8 cellular contexts compared by ENCODE assay signal in the genomic region with DNA sequence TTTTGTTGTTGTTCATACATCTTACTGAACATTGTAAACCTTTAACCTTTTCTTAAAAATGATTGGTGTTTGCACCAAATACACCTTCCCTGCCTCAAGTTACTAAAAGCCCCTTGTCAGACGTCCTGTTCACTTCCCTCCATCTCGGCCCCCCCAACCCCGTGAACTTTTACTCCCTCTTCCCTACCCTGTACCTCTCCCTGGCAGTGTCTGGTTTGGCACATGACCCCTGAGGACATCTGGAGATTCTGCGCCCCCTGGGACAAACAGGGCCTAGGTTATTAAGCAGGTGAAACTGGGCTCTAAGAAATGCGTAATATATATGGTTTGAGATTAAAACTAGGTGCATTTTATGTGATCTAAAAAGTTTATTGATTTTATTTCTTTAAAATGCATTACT. TPM values are rescaled to one million over a fixed set of nuclear protein-coding genes. Genes with fewer than 3 reads are reported as not detected.
DNase-seq lines count a peak whose midpoint lies in the region; ATAC-seq and TF ChIP-seq lines count a peak whose summit lies in the region.

No MANE protein-coding gene starts in this region.

- H3K4me1 ChIP-seq in A673 (ENCODE audit: insufficient read depth, low read length, poor library complexity, severe bottlenecking) = peaks cover 7% of the 10 kb centered on the region
- H3K4me1 ChIP-seq in HUES6 (ENCODE audit: control insufficient read depth, insufficient read depth, low read length) = peaks cover 15% of the 10 kb centered on the region
- no peaks in the 10 kb centered on the region for H3K4me1 ChIP-seq in breast epithelium
- H3K4me1 ChIP-seq in mucosa of stomach (ENCODE audit: control insufficient read depth, insufficient read depth, low read length) = peaks cover 25% of the 10 kb centered on the region
- peaks cover 4 to 11% of the 10 kb centered on the region in 2 donors for H3K4me1 ChIP-seq in neuronal stem cell (ENCODE audit: control insufficient read depth in 2 of 2, insufficient read depth in 1 of 2, low read depth in 1 of 2, low read length in 2 of 2)

- intact Hi-C loops in A673 (cut with micrococcal nuclease; ENCODE audit: unreplicated experiment) = no loop called here
- intact Hi-C loops in breast epithelium (cut with DNase I; ENCODE audit: low total_unique reads) = no loop called here

- H3K4me3 ChIP-seq in A673 (ENCODE audit: low read depth, low read length, poor library complexity, severe bottlenecking) (peak overlapping the region; percentile 93), HUES6 (ENCODE audit: low read depth, low read length) (peak overlapping the region; percentile 80), breast epithelium (peak overlapping the region; percentile 67 to 98 (median 83)), mucosa of stomach (ENCODE audit: low read length) (peak overlapping the region; percentile 47), neuronal stem cell (ENCODE audit: low read length in 2 of 2) (peak overlapping the region in 1 of 2 donors; percentile 84)

- TF ChIP-seq CTCF in A673 (conservative IDR thresholded peaks at IDR 0.05; ENCODE audit: low read depth, low read length) (no peak), breast epithelium (IDR thresholded peaks at IDR 0.05) (no peak)

- no peak overlapping the region for H3K4ac ChIP-seq in neuronal stem cell (ENCODE audit: low read length)

- no CpG with 5 or more reads among the region's 5 CpGs for WGBS in neuronal stem cell (ENCODE audit: extremely low coverage in 2 of 2, insufficient read length in 2 of 2, insufficient replicate concordance in 1 of 2), 2 donors

- DNase-seq in A673 (ENCODE audit: low spot score) (no peak), breast epithelium (ENCODE audit: low spot score in 2 of 2) (no peak), 8988T (no peak), MV-4-11 (lab: John Stamatoyannopoulos, UW) (no peak), neuronal stem cell (ENCODE audit: low spot score) (no peak)

- H3K14ac ChIP-seq in neuronal stem cell (ENCODE audit: low read length) = no peak overlapping the region

- CTCF ChIA-PET in A673 (lab: Charles Lee) = no interaction called here

- H3K9ac ChIP-seq in HUES6 (ENCODE audit: low read length) (no peak overlapping the region), mucosa of stomach (ENCODE audit: low read length) (peak overlapping the region; percentile 92), neuronal stem cell (ENCODE audit: low read depth, low read length, poor library complexity) (no peak overlapping the region)

- POLR2A ChIA-PET in A673 (lab: Charles Lee; ENCODE audit: low non-redundant PET) = no interaction called here

- no peak overlapping the region for H2AK5ac ChIP-seq in neuronal stem cell (ENCODE audit: low read depth, low read length)

- H3K27me3 ChIP-seq in A673 (replicated peaks; ENCODE audit: insufficient read depth, low read depth, low read length, poor library complexity) (peaks cover 15% of the 10 kb centered on the region), HUES6 (ENCODE audit: control insufficient read depth, insufficient read depth, low read length) (peaks cover 16% of the 10 kb centered on the region), breast epithelium (no peaks in the 10 kb centered on the region), mucosa of stomach (ENCODE audit: control insufficient read depth, insufficient read depth, low read length) (peaks cover 13% of the 10 kb centered on the region), neuronal stem cell (ENCODE audit: control insufficient read depth in 3 of 3, insufficient read depth in 3 of 3, low read depth in 1 of 3, low read length in 3 of 3) (peaks cover 0 to 18% (median 16%) of the 10 kb centered on the region in 3 experiments)

- H2BK5ac ChIP-seq in neuronal stem cell (ENCODE audit: low read length) = no peak overlapping the region

- no peak overlapping the region for H3K18ac ChIP-seq in neuronal stem cell (ENCODE audit: low read length)

- no peak overlapping the region for H2AFZ ChIP-seq in neuronal stem cell (ENCODE audit: low read length)

- ATAC-seq in GM19351 (IDR thresholded peaks at IDR 0.05; ENCODE audit: unreplicated experiment) = no peak

- H3K4me2 ChIP-seq in neuronal stem cell (ENCODE audit: insufficient read depth, low read length, poor library complexity, severe bottlenecking) = no peak overlapping the region

- peaks cover 5% of the 10 kb centered on the region for H3K79me1 ChIP-seq in neuronal stem cell (ENCODE audit: low read depth, low read length)

- H2BK120ac ChIP-seq in neuronal stem cell (ENCODE audit: low read depth, low read length) = no peak overlapping the region

- no peak overlapping the region for H2BK12ac ChIP-seq in neuronal stem cell (ENCODE audit: low read length)

- no peak overlapping the region for H3K27ac ChIP-seq in A673 (ENCODE audit: low read depth, low read length, poor library complexity, severe bottlenecking)
- no peak overlapping the region; the same call in 1 of the 2 replicates for H3K27ac ChIP-seq in HUES6 (ENCODE audit: low read depth, low read length)
- H3K27ac ChIP-seq in breast epithelium = no peak overlapping the region
- no peak overlapping the region for H3K27ac ChIP-seq in neuronal stem cell (replicated peaks; ENCODE audit: low read length)

- no peak overlapping the region for H2BK15ac ChIP-seq in neuronal stem cell (ENCODE audit: low read length)

- H3K36me3 ChIP-seq in A673 (ENCODE audit: insufficient read depth, low read length, poor library complexity, severe bottlenecking) = peaks cover 19% of the 10 kb centered on the region
- peaks cover 15% of the 10 kb centered on the region for H3K36me3 ChIP-seq in HUES6 (ENCODE audit: control insufficient read depth, insufficient read depth, low read length)
- no peaks in the 10 kb centered on the region for H3K36me3 ChIP-seq in breast epithelium
- no peaks in the 10 kb centered on the region for H3K36me3 ChIP-seq in mucosa of stomach (ENCODE audit: control insufficient read depth, insufficient read depth, low read length)
- peaks cover 9 to 34% of the 10 kb centered on the region in 2 donors for H3K36me3 ChIP-seq in neuronal stem cell (replicated peaks in 1 of 2; ENCODE audit: control insufficient read depth in 2 of 2, insufficient read depth in 2 of 2, low read length in 2 of 2)

- H3K9me3 ChIP-seq in A673 (ENCODE audit: low read depth, low read length, poor library complexity, severe bottlenecking) (no peaks in the 10 kb centered on the region), HUES6 (ENCODE audit: control insufficient read depth, insufficient read depth, low read depth, low read length) (no peaks in the 10 kb centered on the region), breast epithelium (no peaks in the 10 kb centered on the region), mucosa of stomach (ENCODE audit: control insufficient read depth, low read length) (no peaks in the 10 kb centered on the region), neuronal stem cell (replicated peaks in 1 of 2; ENCODE audit: control insufficient read depth in 2 of 2, insufficient read depth in 1 of 2, low read depth in 1 of 2, low read length in 2 of 2) (no peaks in the 10 kb centered on the region)

- TF ChIP-seq POLR2A in breast epithelium (IDR thresholded peaks at IDR 0.05) = no peak

- H4K91ac ChIP-seq in neuronal stem cell (ENCODE audit: low read depth, low read length, poor library complexity) = no peak overlapping the region

- TSS peak; percentile 55 for BruUV-seq in A673 (replicated peaks; lab: Mats Ljungman, UMichigan)

- no peak overlapping the region for H4K8ac ChIP-seq in neuronal stem cell (ENCODE audit: low read depth, low read length)

- no peak overlapping the region for H3K23ac ChIP-seq in neuronal stem cell (ENCODE audit: low read depth, low read length, poor library complexity)

RNA-seq across cellular contexts. Expression of a gene that starts 1.4 kb away (rescaled TPM):
- total RNA-seq in A673 (2021) (48.4 and 49.1 TPM in 2 replicates), breast epithelium (10 to 100 TPM; 33.0 to 51.8 (median 44.1) TPM)
- polyA plus RNA-seq in neuronal stem cell (2013, experiment 1 of 2) = 26.3 TPM
- 26.5 TPM for polyA plus RNA-seq in neuronal stem cell (2013, experiment 2 of 2)
